In the genomic region with DNA sequence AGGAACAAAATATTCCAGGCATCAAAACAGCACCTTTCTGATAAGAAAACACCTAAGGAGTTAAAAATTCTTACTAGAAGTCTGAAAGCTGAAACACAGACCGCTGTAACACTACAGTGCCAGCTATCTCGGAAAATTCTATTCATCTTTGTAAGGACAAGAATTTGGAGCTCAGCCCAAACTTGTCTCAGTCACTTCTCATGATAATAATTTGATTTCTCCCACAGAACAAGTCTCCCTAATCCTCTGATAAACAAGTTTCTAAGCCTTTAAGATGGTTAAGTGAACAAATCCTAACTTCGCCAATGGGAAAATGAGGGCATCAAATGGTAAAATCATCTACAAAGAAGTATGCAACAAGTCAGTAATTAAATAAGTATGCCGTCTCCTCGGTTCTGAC, we compare ENCODE assay signal across 18 cellular contexts. TPM values are rescaled to one million over a fixed set of nuclear protein-coding genes. Genes with fewer than 3 reads are reported as not detected.
DNase-seq lines count a peak whose midpoint lies in the region; ATAC-seq and TF ChIP-seq lines count a peak whose summit lies in the region.
"Had no signal": no experiment of that assay in that cellular context is flagged by ENCODE, and none has a peak within 500 bp of the region (broad histone marks: within the 10 kb centered on the region; RNA-seq: fewer than 3 reads in every experiment).

No MANE protein-coding gene starts in this region.

- H3K4me3 ChIP-seq in SK-N-SH (ENCODE audit: low read depth in 2 of 2, low read length in 1 of 2): no peak overlapping the region
- H3K4me3 ChIP-seq in OCI-LY7 (ENCODE audit: low read depth, low read length, poor library complexity, severe bottlenecking): no peak overlapping the region
- H3K4me3 ChIP-seq in smooth muscle cell: no peak overlapping the region
- H3K4me3 ChIP-seq: GM12878, psoas muscle had no signal

- no peak overlapping the region for H3K27ac ChIP-seq in SK-N-SH (ENCODE audit: low read depth in 2 of 2, low read length in 1 of 2)
- H3K27ac ChIP-seq in OCI-LY7 (ENCODE audit: low read depth, low read length, poor library complexity, severe bottlenecking): peak overlapping the region; percentile 50
- peak overlapping the region; percentile 47 for H3K27ac ChIP-seq in smooth muscle cell (ENCODE audit: low read depth)
- H3K27ac ChIP-seq: psoas muscle had no signal

- no TSS peak for BruUV-seq in OCI-LY7 (replicated peaks; lab: Mats Ljungman, UMichigan)

- no peak overlapping the region for H3K4me2 ChIP-seq in SK-N-SH
- no peak overlapping the region for H3K4me2 ChIP-seq in OCI-LY7 (ENCODE audit: low read length)
- peak overlapping the region; percentile 61 for H3K4me2 ChIP-seq in smooth muscle cell

- H3K27me3 ChIP-seq in SK-N-SH (ENCODE audit: insufficient read depth) (no peaks in the 10 kb centered on the region), smooth muscle cell (ENCODE audit: low read depth) (no peaks in the 10 kb centered on the region)

- H3K36me3 ChIP-seq in SK-N-SH (replicated peaks in 1 of 2; ENCODE audit: control insufficient read depth in 1 of 2, insufficient read depth in 2 of 2, low read length in 1 of 2): no peaks in the 10 kb centered on the region
- H3K36me3 ChIP-seq in OCI-LY7 (ENCODE audit: insufficient read depth, low read length): no peaks in the 10 kb centered on the region
- no peaks in the 10 kb centered on the region for H3K36me3 ChIP-seq in smooth muscle cell (ENCODE audit: low read depth)

- H3F3A ChIP-seq in SK-N-SH (replicated peaks; ENCODE audit: insufficient read depth) (no peaks in the 10 kb centered on the region), smooth muscle cell (ENCODE audit: low read depth) (peaks cover 5% of the 10 kb centered on the region)

- WGBS in SK-N-SH (ENCODE audit: low lambda C conversion rate): 46% methylated on average over 5 of the region's 5 CpGs
- 17% methylated on average over 5 of the region's 5 CpGs for WGBS in smooth muscle cell (ENCODE audit: low lambda C conversion rate)

- no peaks in the 10 kb centered on the region for H3K79me2 ChIP-seq in SK-N-SH (ENCODE audit: insufficient read depth)
- H3K79me2 ChIP-seq in OCI-LY7 (ENCODE audit: insufficient read depth, low read depth, low read length): no peaks in the 10 kb centered on the region; the same call in 1 of the 2 replicates
- peaks cover 89% of the 10 kb centered on the region for H3K79me2 ChIP-seq in smooth muscle cell (ENCODE audit: low read depth)

- no peaks in the 10 kb centered on the region for H3K9me2 ChIP-seq in SK-N-SH
- H3K9me2 ChIP-seq in OCI-LY7 (ENCODE audit: insufficient read depth, low read length): no peaks in the 10 kb centered on the region

- intact Hi-C loops in OCI-LY7 (cut with micrococcal nuclease; ENCODE audit: unreplicated experiment): no loop called here

- CTCF ChIA-PET in SK-N-SH (lab: Yijun Ruan, JAX) (no interaction called here), OCI-LY7 (lab: Charles Lee; ENCODE audit: unreplicated experiment) (no interaction called here)

- POLR2A ChIA-PET in SK-N-SH (lab: Yijun Ruan, JAX) (no interaction called here), OCI-LY7 (lab: Charles Lee) (no interaction called here)

- TF ChIP-seq RAD21 in SK-N-SH (IDR thresholded peaks at IDR 0.05; ENCODE audit: low read length): no peak

- H4K20me1 ChIP-seq in SK-N-SH (ENCODE audit: insufficient read depth): no peaks in the 10 kb centered on the region
- H4K20me1 ChIP-seq in OCI-LY7 (ENCODE audit: insufficient read depth, low read length): no peaks in the 10 kb centered on the region
- H4K20me1 ChIP-seq in smooth muscle cell (ENCODE audit: low read depth): peaks cover 45% of the 10 kb centered on the region

- TF ChIP-seq EP300 in SK-N-SH (IDR thresholded peaks at IDR 0.05; ENCODE audit: borderline replicate concordance in 1 of 2, low read depth in 1 of 2, low read length in 1 of 2): no peak

- no peaks in the 10 kb centered on the region for H3K9me3 ChIP-seq in SK-N-SH
- no peaks in the 10 kb centered on the region; the same call in 1 of the 2 replicates for H3K9me3 ChIP-seq in OCI-LY7 (ENCODE audit: low read length)
- H3K9me3 ChIP-seq in smooth muscle cell (replicated peaks; ENCODE audit: low read depth): no peaks in the 10 kb centered on the region
- H3K9me3 ChIP-seq: psoas muscle had no signal

- H2AFZ ChIP-seq in SK-N-SH (ENCODE audit: low read depth): no peak overlapping the region
- H2AFZ ChIP-seq in OCI-LY7 (ENCODE audit: low read length): no peak overlapping the region
- no peak overlapping the region for H2AFZ ChIP-seq in smooth muscle cell (ENCODE audit: low read depth)

- TF ChIP-seq CTCF in SK-N-SH (IDR thresholded peaks at IDR 0.05): no peak
- TF ChIP-seq CTCF in OCI-LY7 (conservative IDR thresholded peaks at IDR 0.05; ENCODE audit: low read length): no peak
- TF ChIP-seq CTCF in smooth muscle cell (IDR thresholded peaks at IDR 0.05; ENCODE audit: borderline replicate concordance, insufficient read depth, poor library complexity, severe bottlenecking): no peak

- DNase-seq in SK-N-SH (no peak), OCI-LY7 (ENCODE audit: low spot score) (no peak), fibroblast of peridontal ligament (ENCODE audit: extremely low read depth) (peak; percentile 29), smooth muscle cell (lab: John Stamatoyannopoulos, UW; ENCODE audit: unreplicated experiment) (no peak), NCI-H2081 treated with DMSO at 0.1 percent for 48 hours (lab: John Stamatoyannopoulos, UW) (no peak)
- DNase-seq: activated naive CD8-positive, alpha-beta T cell treated with anti-CD3 and anti-CD28 coated beads for 36 hours; effector CD8-positive, alpha-beta T cell; left colon; mesendoderm; NCI-H1694 treated with DMSO at 0.1 percent for 48 hours; NCI-H2171 treated with DMSO at 0.1 percent for 48 hours; nucleus accumbens; psoas muscle had no signal

- ATAC-seq in SK-N-SH treated with all-trans-retinoic acid at 6 μM for 48 hours (peak; percentile 65), HG03354 (IDR thresholded peaks at IDR 0.05; ENCODE audit: poor library complexity, severe bottlenecking, unreplicated experiment) (no peak), HG03159 (IDR thresholded peaks at IDR 0.05; ENCODE audit: unreplicated experiment) (no peak)
- ATAC-seq: GM12878, left colon, psoas muscle, WTC11 had no signal

- peaks cover 0 to 2% of the 10 kb centered on the region in 2 experiments; a peak in 2 of 4 replicates for H3K4me1 ChIP-seq in SK-N-SH (ENCODE audit: control insufficient read depth in 1 of 2, insufficient read depth in 2 of 2, low read depth in 1 of 2, low read length in 1 of 2)
- peaks cover 86% of the 10 kb centered on the region for H3K4me1 ChIP-seq in OCI-LY7 (ENCODE audit: insufficient read depth, low read length, poor library complexity, severe bottlenecking)
- peaks cover 13% of the 10 kb centered on the region for H3K4me1 ChIP-seq in smooth muscle cell (ENCODE audit: low read depth)

- H3K9ac ChIP-seq in SK-N-SH (no peak overlapping the region), smooth muscle cell (ENCODE audit: low read depth) (no peak overlapping the region)

TF ChIP-seq in SK-N-SH treated with all-trans-retinoic acid at 6 μM for 48 hours, 23 proteins besides CTCF, POLR2A, EP300 and RAD21:
- no peak for TF ChIP-seq ZFP30 (CRISPR knock-in tag; IDR thresholded peaks at IDR 0.05)
- no peak for TF ChIP-seq ZFP3 (CRISPR knock-in tag; IDR thresholded peaks at IDR 0.05)
- peak; percentile 49 for TF ChIP-seq ISL1 (CRISPR knock-in tag; IDR thresholded peaks at IDR 0.05)
- no peak for TF ChIP-seq ZNF8 (CRISPR knock-in tag; IDR thresholded peaks at IDR 0.05)
- TF ChIP-seq, protein P1, sequence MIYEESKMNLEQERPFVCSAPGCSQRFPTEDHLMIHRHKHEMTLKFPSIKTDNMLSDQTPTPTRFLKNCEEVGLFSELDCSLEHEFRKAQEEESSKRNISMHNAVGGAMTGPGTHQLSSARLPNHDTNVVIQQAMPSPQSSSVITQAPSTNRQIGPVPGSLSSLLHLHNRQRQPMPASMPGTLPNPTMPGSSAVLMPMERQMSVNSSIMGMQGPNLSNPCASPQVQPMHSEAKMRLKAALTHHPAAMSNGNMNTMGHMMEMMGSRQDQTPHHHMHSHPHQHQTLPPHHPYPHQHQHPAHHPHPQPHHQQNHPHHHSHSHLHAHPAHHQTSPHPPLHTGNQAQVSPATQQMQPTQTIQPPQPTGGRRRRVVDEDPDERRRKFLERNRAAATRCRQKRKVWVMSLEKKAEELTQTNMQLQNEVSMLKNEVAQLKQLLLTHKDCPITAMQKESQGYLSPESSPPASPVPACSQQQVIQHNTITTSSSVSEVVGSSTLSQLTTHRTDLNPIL (CRISPR knock-in tag; IDR thresholded peaks at IDR 0.05; ENCODE audit: low read depth): no peak

TF ChIP-seq in SK-N-SH, 30 proteins besides CTCF, POLR2A, EP300 and RAD21 (continues in another document):
- TF ChIP-seq TAF1 (IDR thresholded peaks at IDR 0.05; ENCODE audit: borderline replicate concordance, low read depth, low read length) (no peak), EZH2phosphoT487 (IDR thresholded peaks at IDR 0.05; ENCODE audit: borderline replicate concordance, low read depth) (no peak), SIN3A (IDR thresholded peaks at IDR 0.05; ENCODE audit: borderline replicate concordance, low read depth, low read length) (no peak), SMC3 (IDR thresholded peaks at IDR 0.05; ENCODE audit: low read depth, low read length) (no peak), NRF1 (IDR thresholded peaks at IDR 0.05; ENCODE audit: low read depth, low read length) (no peak), FOSL2 (IDR thresholded peaks at IDR 0.05; ENCODE audit: borderline replicate concordance, low read depth) (no peak)
- TF ChIP-seq, protein P2, sequence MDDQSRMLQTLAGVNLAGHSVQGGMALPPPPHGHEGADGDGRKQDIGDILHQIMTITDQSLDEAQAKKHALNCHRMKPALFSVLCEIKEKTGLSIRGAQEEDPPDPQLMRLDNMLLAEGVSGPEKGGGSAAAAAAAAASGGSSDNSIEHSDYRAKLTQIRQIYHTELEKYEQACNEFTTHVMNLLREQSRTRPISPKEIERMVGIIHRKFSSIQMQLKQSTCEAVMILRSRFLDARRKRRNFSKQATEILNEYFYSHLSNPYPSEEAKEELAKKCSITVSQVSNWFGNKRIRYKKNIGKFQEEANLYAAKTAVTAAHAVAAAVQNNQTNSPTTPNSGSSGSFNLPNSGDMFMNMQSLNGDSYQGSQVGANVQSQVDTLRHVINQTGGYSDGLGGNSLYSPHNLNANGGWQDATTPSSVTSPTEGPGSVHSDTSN (IDR thresholded peaks at IDR 0.05): no peak
- TF ChIP-seq, protein P3, sequence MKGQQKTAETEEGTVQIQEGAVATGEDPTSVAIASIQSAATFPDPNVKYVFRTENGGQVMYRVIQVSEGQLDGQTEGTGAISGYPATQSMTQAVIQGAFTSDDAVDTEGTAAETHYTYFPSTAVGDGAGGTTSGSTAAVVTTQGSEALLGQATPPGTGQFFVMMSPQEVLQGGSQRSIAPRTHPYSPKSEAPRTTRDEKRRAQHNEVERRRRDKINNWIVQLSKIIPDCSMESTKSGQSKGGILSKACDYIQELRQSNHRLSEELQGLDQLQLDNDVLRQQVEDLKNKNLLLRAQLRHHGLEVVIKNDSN (IDR thresholded peaks at IDR 0.05; ENCODE audit: borderline replicate concordance, low read depth): no peak

RNA-seq across cellular contexts. Expression of a gene that starts 59.9 kb away (rescaled TPM):
- polyA plus RNA-seq in SK-N-SH (2012; rRNA removed) (0.48 and 0.55 TPM in 2 replicates), smooth muscle cell (14.9 and 18.9 TPM in 2 replicates)
- polyA plus RNA-seq in SK-N-SH (2012; cell fraction: cytosol; rRNA removed): 0.57 and 0.69 TPM in 2 replicates
- polyA plus RNA-seq in SK-N-SH (2012; cell fraction: nucleus; rRNA removed): 1.0 and 1.3 TPM in 2 replicates
- total RNA-seq in OCI-LY7 (2014; rRNA removed; shearing (Covaris generic)): 13.5 and 16.0 TPM in 2 replicates
- total RNA-seq in OCI-LY7 (2022) (6.2 and 7.8 TPM in 2 replicates), smooth muscle cell (37.0 and 37.2 TPM in 2 replicates)

Comparison
In these comparisons a context has a peak if more than half of its experiments do, and no peak if none do; other contexts are left out.
1. H3K27ac ChIP-seq: peak in OCI-LY7 (single experiment) and smooth muscle cell (single experiment); none in SK-N-SH (0 of 2).